In the genomic region with DNA sequence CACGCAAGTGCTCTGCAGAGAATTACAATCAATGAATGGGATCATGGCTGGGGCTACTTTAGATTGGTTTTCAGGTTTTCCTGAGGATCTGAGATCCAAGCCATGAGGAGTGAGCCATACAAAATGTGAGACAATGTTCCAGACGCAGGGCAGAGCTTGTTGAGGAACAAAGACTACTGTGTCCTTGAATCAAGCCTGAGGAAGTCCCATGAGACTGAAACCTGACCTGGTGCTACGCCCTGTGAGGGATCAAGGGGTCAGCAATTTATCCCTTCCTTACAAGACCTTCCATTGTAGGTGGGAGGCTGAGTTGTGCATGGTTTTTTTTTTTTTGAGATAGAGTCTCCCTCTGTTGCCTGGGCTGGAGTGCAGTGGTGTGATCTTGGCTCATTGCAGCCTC, we compare ENCODE assay signal across 8 cellular contexts. TPM values are rescaled to one million over a fixed set of nuclear protein-coding genes. Genes with fewer than 3 reads are reported as not detected.
DNase-seq lines count a peak whose midpoint lies in the region; ATAC-seq and TF ChIP-seq lines count a peak whose summit lies in the region.
"Had no signal": no experiment of that assay in that cellular context is flagged by ENCODE, and none has a peak within 500 bp of the region (broad histone marks: within the 10 kb centered on the region; RNA-seq: fewer than 3 reads in every experiment).

No MANE protein-coding gene starts in this region.

- no peak overlapping the region for H3K27ac ChIP-seq in HUES48 (ENCODE audit: low read depth, low read length)
- H3K27ac ChIP-seq in esophagus muscularis mucosa (replicated peaks in 1 of 4), result no peak overlapping the region

- H3K9me3 ChIP-seq in HUES48 (ENCODE audit: control insufficient read depth, insufficient read depth, low read length), result no peaks in the 10 kb centered on the region
- H3K9me3 ChIP-seq in esophagus muscularis mucosa, result no peaks in the 10 kb centered on the region

- 77% methylated on average over 3 of the region's 3 CpGs for WGBS in esophagus muscularis mucosa

- no peak for TF ChIP-seq EP300 in esophagus muscularis mucosa (IDR thresholded peaks at IDR 0.05)

- peaks cover 51% of the 10 kb centered on the region for H3K36me3 Mint-ChIP-seq in activated CD8-positive, alpha-beta T cell treated with anti-CD3 and anti-CD28 coated beads for 36 hours (ENCODE audit: low read depth)
- peaks cover 0 to 9% of the 10 kb centered on the region in 2 donors for H3K36me3 Mint-ChIP-seq in naive B cell

- DNase-seq in COLO829 (ENCODE audit: low spot score) (peak; percentile 95), naive B cell (no peak), NCI-H187 (lab: John Stamatoyannopoulos, UW) (no peak), GM20000 (ENCODE audit: low spot score) (no peak), esophagus muscularis mucosa (ENCODE audit: extremely low spot score) (no peak)
- DNase-seq in activated CD8-positive, alpha-beta T cell treated with anti-CD3 and anti-CD28 coated beads for 36 hours, result no peak
- DNase-seq: retina had no signal

- CTCF ChIA-PET in activated CD8-positive, alpha-beta T cell treated with anti-CD3 and anti-CD28 coated beads for 36 hours (lab: Charles Lee), result interaction anchor here (1.7 kb wide), 1 partner anchor 44 kb away, joined by 8 read pairs; no protein-coding TSS in a partner anchor

- no peak overlapping the region for H3K27ac Mint-ChIP-seq in activated CD8-positive, alpha-beta T cell treated with anti-CD3 and anti-CD28 coated beads for 36 hours
- H3K27ac Mint-ChIP-seq in naive B cell, result peak overlapping the region in 1 of 6 donors; percentile 69

- no peaks in the 10 kb centered on the region for H3K9me3 Mint-ChIP-seq in activated CD8-positive, alpha-beta T cell treated with anti-CD3 and anti-CD28 coated beads for 36 hours
- H3K9me3 Mint-ChIP-seq in naive B cell, result no peaks in the 10 kb centered on the region

- POLR2A ChIA-PET in activated CD8-positive, alpha-beta T cell treated with anti-CD3 and anti-CD28 coated beads for 36 hours (lab: Charles Lee), result interaction anchor here (0.9 kb wide), 1 partner anchor 18 kb away, joined by 3 read pairs; no protein-coding TSS in a partner anchor

- no peak for ATAC-seq in activated CD8-positive, alpha-beta T cell treated with anti-CD3 and anti-CD28 coated beads for 36 hours
- ATAC-seq in naive B cell (ENCODE audit: low read depth in 2 of 2), result no peak

- TF ChIP-seq CTCF in activated CD8-positive, alpha-beta T cell treated with anti-CD3 and anti-CD28 coated beads for 36 hours (IDR thresholded peaks at IDR 0.05), result no peak
- no peak for TF ChIP-seq CTCF in GM20000 (IDR thresholded peaks at IDR 0.05; ENCODE audit: extremely low read depth, missing control alignments)
- no peak for TF ChIP-seq CTCF in esophagus muscularis mucosa (IDR thresholded peaks at IDR 0.05)

- no peak for TF ChIP-seq POLR2A in esophagus muscularis mucosa (IDR thresholded peaks at IDR 0.05; ENCODE audit: low read depth)

- H3K4me1 Mint-ChIP-seq in activated CD8-positive, alpha-beta T cell treated with anti-CD3 and anti-CD28 coated beads for 36 hours (ENCODE audit: low read depth), result peaks cover 31% of the 10 kb centered on the region
- peaks cover 21 to 34% (median 28%) of the 10 kb centered on the region in 3 donors for H3K4me1 Mint-ChIP-seq in naive B cell

- intact Hi-C loops in activated CD8-positive, alpha-beta T cell treated with anti-CD3 and anti-CD28 coated beads for 36 hours (cut with micrococcal nuclease), result no loop called here
- intact Hi-C loops in esophagus muscularis mucosa (cut with DNase I), result no loop called here

- peak overlapping the region; percentile 88 for H3K4me3 Mint-ChIP-seq in activated CD8-positive, alpha-beta T cell treated with anti-CD3 and anti-CD28 coated beads for 36 hours
- H3K4me3 Mint-ChIP-seq in naive B cell, result peak overlapping the region in 6 of 8 donors; percentile 1 to 99 (median 94)

- H3K27me3 ChIP-seq in HUES48 (ENCODE audit: control insufficient read depth, insufficient read depth, low read length) (no peaks in the 10 kb centered on the region), esophagus muscularis mucosa (no peaks in the 10 kb centered on the region)

- H3K36me3 ChIP-seq in HUES48 (ENCODE audit: control insufficient read depth, insufficient read depth, low read length) (peaks cover 36% of the 10 kb centered on the region), esophagus muscularis mucosa (peaks cover 12 to 30% (median 29%) of the 10 kb centered on the region in 4 donors)

- H3K4me3 ChIP-seq in HUES48 (ENCODE audit: low read depth, low read length) (peak overlapping the region; percentile 100; the same call in 1 of the 2 replicates), esophagus muscularis mucosa (no peak overlapping the region)

- H3K9ac ChIP-seq in HUES48 (ENCODE audit: low read depth, low read length), result no peak overlapping the region

- H3K4me1 ChIP-seq in HUES48 (ENCODE audit: control insufficient read depth, insufficient read depth, low read length), result peaks cover 10% of the 10 kb centered on the region
- H3K4me1 ChIP-seq in esophagus muscularis mucosa, result peaks cover 11 to 21% (median 19%) of the 10 kb centered on the region in 4 donors

- H3K27me3 Mint-ChIP-seq in activated CD8-positive, alpha-beta T cell treated with anti-CD3 and anti-CD28 coated beads for 36 hours, result no peaks in the 10 kb centered on the region
- H3K27me3 Mint-ChIP-seq in naive B cell, result no peaks in the 10 kb centered on the region

RNA-seq across cellular contexts. Expression of a gene that starts 2.1 kb away (rescaled TPM):
- 100 to 1,000 TPM; 126 to 130 TPM for total RNA-seq in activated CD8-positive, alpha-beta T cell treated with anti-CD3 and anti-CD28 coated beads for 36 hours
- polyA plus RNA-seq in naive B cell (ENCODE audit: low read depth in 6 of 6), result 1 to 10 TPM in 5 of 6 donors, not detected in 1; 1.3 to 2.8 (median 2.0) TPM
- 10 to 100 TPM; 13.8 to 20.3 (median 16.0) TPM for total RNA-seq in esophagus muscularis mucosa

Comparison
In these comparisons a context has a peak if more than half of its experiments do, and no peak if none do; other contexts are left out.
1. RNA of a gene that starts 2.1 kb away (total RNA-seq): 126 to 130 TPM in activated CD8-positive, alpha-beta T cell treated with anti-CD3 and anti-CD28 coated beads for 36 hours; 13.8 to 20.3 TPM in esophagus muscularis mucosa; every median in the first group is over 4 times any median in the second.